9 cellular contexts compared by ENCODE assay signal in genomic region chr1:19009882-19010321, GRCh38. TPM values are rescaled to one million over a fixed set of nuclear protein-coding genes. Genes with fewer than 3 reads are reported as not detected.
DNase-seq lines count a peak whose midpoint lies in the region; ATAC-seq, FAIRE-seq and TF ChIP-seq lines count a peak whose summit lies in the region.
"Had no signal": no experiment of that assay in that cellular context is flagged by ENCODE, and none has a peak within 500 bp of the region (broad histone marks: within the 10 kb centered on the region; RNA-seq: fewer than 3 reads in every experiment).

No MANE protein-coding gene starts in this region.

- ATAC-seq in activated naive CD4-positive, alpha-beta T cell treated with anti-CD3 and anti-CD28 coated beads, Interleukin-2, amount 50 U/mL, for 72 hours = no peak
- ATAC-seq in HG02884 (IDR thresholded peaks at IDR 0.05; ENCODE audit: unreplicated experiment) = no peak
- no peak for ATAC-seq in HG03378 (IDR thresholded peaks at IDR 0.05; ENCODE audit: unreplicated experiment)

- H3K4me3 ChIP-seq in kidney (ENCODE audit: low read length in 2 of 2) (no peak overlapping the region), uterus (no peak overlapping the region)

- TF ChIP-seq POLR2A in uterus (IDR thresholded peaks at IDR 0.05) = no peak

- H3K9me3 ChIP-seq in kidney (ENCODE audit: control insufficient read depth in 1 of 2, low read length in 2 of 2) = no peaks in the 10 kb centered on the region
- no peaks in the 10 kb centered on the region for H3K9me3 ChIP-seq in uterus

- H3K4me1 ChIP-seq in kidney (ENCODE audit: control insufficient read depth in 1 of 2, insufficient read depth in 1 of 2, low read depth in 1 of 2, low read length in 2 of 2) (peaks cover 27 to 34% of the 10 kb centered on the region in 2 donors), uterus (no peaks in the 10 kb centered on the region)

- TF ChIP-seq CTCF in kidney (IDR thresholded peaks at IDR 0.05; ENCODE audit: borderline replicate concordance, extremely low read depth, insufficient read depth) = no peak
- TF ChIP-seq CTCF in uterus (IDR thresholded peaks at IDR 0.05) = no peak

- intact Hi-C loops in kidney (cut with DNase I) = no loop called here
- intact Hi-C loops in uterus (cut with DNase I; ENCODE audit: low total_unique reads) = no loop called here

- no peak for FAIRE-seq in kidney (lab: Jason Lieb, UNC)

- peak overlapping the region in 1 of 2 donors; percentile 43 for H3K9ac ChIP-seq in kidney (ENCODE audit: low read length in 2 of 2)

- H3K36me3 ChIP-seq in kidney (ENCODE audit: control insufficient read depth in 1 of 2, insufficient read depth in 2 of 2, low read length in 2 of 2) (no peaks in the 10 kb centered on the region), uterus (no peaks in the 10 kb centered on the region)

- no peak for DNase-seq in activated naive CD4-positive, alpha-beta T cell treated with anti-CD3 and anti-CD28 coated beads, Interleukin-2, amount 50 U/mL, for 72 hours (ENCODE audit: low spot score in 2 of 2)
- no peak for DNase-seq in activated naive CD4-positive, alpha-beta T cell treated with Interleukin-2 at 50 U/mL for 16 hours
- DNase-seq in amniotic epithelial cell (ENCODE audit: low read depth) (peak; percentile 65), kidney (no peak), uterus (no peak), NCI-H1092 (lab: John Stamatoyannopoulos, UW) (no peak)
- DNase-seq: DMS 273 treated with DMSO at 0.1 percent for 48 hours had no signal

- H3K27me3 ChIP-seq in uterus = no peaks in the 10 kb centered on the region

- peak overlapping the region; percentile 87 to 99 for H3K27ac ChIP-seq in kidney (ENCODE audit: low read depth in 2 of 2, low read length in 2 of 2)
- H3K27ac ChIP-seq in uterus = peak overlapping the region; percentile 82 to 85

- H3K27ac Mint-ChIP-seq in activated naive CD4-positive, alpha-beta T cell treated with anti-CD3 and anti-CD28 coated beads, Interleukin-2, amount 50 U/mL, for 72 hours = peak overlapping the region; percentile 90 to 93

- no peaks in the 10 kb centered on the region for H3K36me3 Mint-ChIP-seq in activated naive CD4-positive, alpha-beta T cell treated with anti-CD3 and anti-CD28 coated beads, Interleukin-2, amount 50 U/mL, for 72 hours

- H3K9me3 Mint-ChIP-seq in activated naive CD4-positive, alpha-beta T cell treated with anti-CD3 and anti-CD28 coated beads, Interleukin-2, amount 50 U/mL, for 72 hours = peaks cover 0 to 4% of the 10 kb centered on the region in 2 donors

RNA-seq across cellular contexts. Expression of gene IFFO2, which starts 53.4 kb away (rescaled TPM):
- total RNA-seq in activated naive CD4-positive, alpha-beta T cell treated with anti-CD3 and anti-CD28 coated beads, Interleukin-2, amount 50 U/mL, for 72 hours = 10 to 100 TPM; 27.3 to 41.7 TPM
- total RNA-seq in kidney (23.1 TPM), uterus (10 to 100 TPM in 1 of 4 donors, 1 to 10 TPM in 3; 4.1 to 19.4 (median 7.3) TPM)
- polyA plus RNA-seq in kidney (ENCODE audit: insufficient read depth, low read depth, low replicate concordance) = 7.5 TPM
